ENCODE assay signal across 8 cellular contexts in the genomic region with DNA sequence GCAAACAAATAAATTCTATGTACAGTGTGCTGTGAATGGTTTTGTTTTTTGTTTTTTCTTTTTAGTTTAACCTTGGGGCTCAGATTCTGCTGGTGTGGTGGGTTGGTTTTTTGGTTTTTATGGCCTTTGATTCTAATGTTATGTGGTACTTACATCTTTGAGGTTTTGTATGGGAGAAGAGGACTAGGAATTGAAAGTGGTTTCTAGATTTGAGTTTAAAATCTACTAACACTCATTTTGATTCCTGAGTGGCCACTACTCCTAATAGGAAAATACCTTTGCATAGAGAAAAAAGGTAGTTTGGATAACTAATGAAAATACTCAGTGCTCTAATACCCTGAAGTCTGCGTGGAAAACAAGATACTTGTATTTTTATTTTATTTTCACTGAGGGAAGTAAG.
DNase-seq lines count a peak whose midpoint lies in the region; ATAC-seq and TF ChIP-seq lines count a peak whose summit lies in the region.

No MANE protein-coding gene starts in this region.

- H3K36me3 ChIP-seq in heart right ventricle (peaks cover 0 to 8% (median 0%) of the 10 kb centered on the region in 9 donors), urinary bladder (ENCODE audit: insufficient read depth) (no peaks in the 10 kb centered on the region)

- no peaks in the 10 kb centered on the region for H3K27me3 ChIP-seq in heart right ventricle

- H3K4me1 ChIP-seq in heart right ventricle (peaks cover 0 to 45% (median 20%) of the 10 kb centered on the region in 9 donors), urinary bladder (ENCODE audit: insufficient read depth) (no peaks in the 10 kb centered on the region)

- H3K27ac ChIP-seq in heart right ventricle (peak overlapping the region in 9 of 10 donors; percentile 99 to 100 (median 100)), urinary bladder (ENCODE audit: low read depth) (no peak overlapping the region)

- intact Hi-C loops in heart right ventricle (cut with DNase I) = loop anchor here in 6 of 10 donors (5.0 to 10.0 kb wide), 4 partner anchors 98 to 460 kb away; no protein-coding TSS in a partner anchor
- intact Hi-C loops in left ventricle myocardium superior (cut with micrococcal nuclease) = no loop called here

- no peaks in the 10 kb centered on the region for H3K27me3 Mint-ChIP-seq in memory B cell

- no peaks in the 10 kb centered on the region for H3K9me3 ChIP-seq in heart right ventricle

- peak overlapping the region; percentile 55 to 97 (median 80) for H3K4me3 ChIP-seq in heart right ventricle
- H3K4me3 ChIP-seq in urinary bladder (ENCODE audit: low read depth, low read length) = peak overlapping the region; percentile 77

- DNase-seq in heart right ventricle (no peak), left ventricle myocardium superior (no peak), astrocyte of the hippocampus (ENCODE audit: low read depth, low spot score) (peak; percentile 15), memory B cell (ENCODE audit: low spot score in 2 of 2) (no peak), NCI-H1436 (lab: John Stamatoyannopoulos, UW) (no peak), GM03348 (ENCODE audit: low spot score) (no peak)

- peaks cover 2% of the 10 kb centered on the region for H3K36me3 Mint-ChIP-seq in memory B cell

- H3K4me1 Mint-ChIP-seq in memory B cell = peaks cover 11% of the 10 kb centered on the region

- WGBS in heart right ventricle, 2 donors = 41 to 57% methylated on average over 1 of the region's 1 CpG
- 19% methylated on average over 1 of the region's 1 CpG for WGBS in urinary bladder

- ATAC-seq in heart right ventricle = no peak
- ATAC-seq in left ventricle myocardium superior = no peak
- no peak for ATAC-seq in memory B cell (ENCODE audit: low read depth)
- no peak for ATAC-seq in GM18870 (IDR thresholded peaks at IDR 0.05; ENCODE audit: unreplicated experiment)

- H3K27ac Mint-ChIP-seq in memory B cell = peak overlapping the region; percentile 100

- no peak for TF ChIP-seq CTCF in heart right ventricle (IDR thresholded peaks at IDR 0.05)

- H3K9me3 Mint-ChIP-seq in memory B cell = no peaks in the 10 kb centered on the region

- peak overlapping the region; percentile 89 for H3K4me3 Mint-ChIP-seq in memory B cell
